Comparison of ENCODE assay signal across 1 cellular context in the genomic region with DNA sequence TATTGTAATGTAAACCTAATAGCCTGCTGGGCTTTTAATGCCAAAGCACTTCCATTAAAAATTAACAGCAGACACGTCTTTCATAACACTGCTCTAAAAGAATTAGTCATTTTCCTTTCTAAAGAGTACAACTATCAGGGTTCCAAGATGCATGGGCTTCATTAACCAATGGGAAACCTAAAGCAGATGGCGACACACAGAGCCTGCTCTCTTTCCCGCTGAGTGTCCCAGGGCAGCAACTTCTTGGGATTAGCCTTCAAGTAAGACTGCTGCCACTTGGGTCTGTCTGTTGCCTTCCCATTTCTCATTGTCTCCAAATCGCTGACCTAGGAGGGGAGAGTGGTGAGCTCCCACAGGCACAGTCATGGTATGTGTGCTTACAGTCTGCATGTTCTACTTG.
TF ChIP-seq lines count a peak whose summit lies in the region.

No MANE protein-coding gene starts in this region.

TF ChIP-seq in IMR-90, 13 proteins besides CTCF, POLR2A, EP300 and RAD21:
- TF ChIP-seq MAZ (IDR thresholded peaks at IDR 0.05; ENCODE audit: borderline replicate concordance, low read depth, low read length): no peak
- no peak for TF ChIP-seq MXI1 (IDR thresholded peaks at IDR 0.05; ENCODE audit: borderline replicate concordance, low read depth, low read length)
- TF ChIP-seq CEBPB (IDR thresholded peaks at IDR 0.05; ENCODE audit: low read depth, low read length): no peak
